ENCODE assay signal across 29 cellular contexts in genomic region chr5:140255460-140256157, GRCh38.
"Had no signal": no experiment of that assay in that cellular context is flagged by ENCODE, and none has a peak within 500 bp of the region (broad histone marks: within the 10 kb centered on the region; RNA-seq: fewer than 3 reads in every experiment).

No MANE protein-coding gene starts in this region.

- ATAC-seq: effector memory CD8-positive, alpha-beta T cell; esophagus mucosa; gastroesophageal sphincter; heart right ventricle; left cardiac atrium; left lung; mucosa of descending colon; natural killer cell treated with Interleukin-12 subunit alpha and Interleukin-12 subunit beta and Interleukin-15 and Interleukin-18, amount 100 ng/mL, for 72 hours; pancreas; sciatic nerve; stimulated activated naive B cell treated with anti-CD40 and anti-IgM and Interleukin-4, amounts not matched to agents 10 μg/mL and 1 μg/mL and 100 μg/mL, for 72 hours; upper lobe of right lung had no signal

- DNase-seq: cortex of kidney; effector memory CD8-positive, alpha-beta T cell; foreskin fibroblast; heart right ventricle; hippocampal formation; left cardiac atrium; left lung; mesenchymal stem cell; mucosa of descending colon; naive B cell; pancreas; stimulated activated CD4-positive, alpha-beta T cell treated with anti-CD3 and anti-CD28 coated beads, Interleukin-12 subunit alpha, Interleukin-12 subunit beta, amount 100 ng/mL, for 4 hours; stimulated activated CD4-positive, alpha-beta T cell treated with anti-CD3 and anti-CD28 coated beads, Interleukin-1b, Interleukin-23, amount 100 ng/mL, for 48 hours; stimulated activated CD4-positive, alpha-beta T cell treated with anti-CD3 and anti-CD28 coated beads, Interleukin-4, amount 100 ng/mL, for 24 hours; stimulated activated naive B cell treated with anti-CD40 and anti-IgM and Interleukin-4, amounts not matched to agents 10 μg/mL and 1 μg/mL and 100 μg/mL, for 72 hours; transverse colon; upper lobe of right lung; uterus had no signal

- FAIRE-seq: islet of Langerhans, pancreas had no signal

- H3K4me1 ChIP-seq: uterus had no signal

- H3K9me3 ChIP-seq: gastroesophageal sphincter, left lung, mucosa of descending colon, neutrophil, pancreas, suprapubic skin, transverse colon, upper lobe of right lung, uterus had no signal

- H3K36me3 ChIP-seq: pancreas, transverse colon, uterus had no signal

- H3K9me3 Mint-ChIP-seq: effector memory CD8-positive, alpha-beta T cell; naive B cell; natural killer cell treated with Interleukin-12 subunit alpha and Interleukin-12 subunit beta and Interleukin-15 and Interleukin-18, amount 100 ng/mL, for 72 hours; stimulated activated naive B cell treated with anti-CD40 and anti-IgM and Interleukin-4, amounts not matched to agents 10 μg/mL and 1 μg/mL and 100 μg/mL, for 72 hours; stimulated activated naive CD8-positive, alpha-beta T cell treated with anti-CD3 and anti-CD28 coated beads, Interleukin-15, Interleukin-2, amounts not matched to agents 100 ng/mL and 50 ng/mL, for 24 hours had no signal

- H3K27me3 ChIP-seq: gastroesophageal sphincter, heart right ventricle, left lung, neutrophil, pancreas, suprapubic skin, transverse colon, upper lobe of right lung, uterus had no signal

- H3K27me3 Mint-ChIP-seq: effector memory CD8-positive, alpha-beta T cell; naive B cell; natural killer cell treated with Interleukin-12 subunit alpha and Interleukin-12 subunit beta and Interleukin-15 and Interleukin-18, amount 100 ng/mL, for 72 hours; stimulated activated naive B cell treated with anti-CD40 and anti-IgM and Interleukin-4, amounts not matched to agents 10 μg/mL and 1 μg/mL and 100 μg/mL, for 72 hours; stimulated activated naive CD8-positive, alpha-beta T cell treated with anti-CD3 and anti-CD28 coated beads, Interleukin-15, Interleukin-2, amounts not matched to agents 100 ng/mL and 50 ng/mL, for 24 hours had no signal

- H3K4me3 Mint-ChIP-seq: effector memory CD8-positive, alpha-beta T cell; mesothelial cell of epicardium; naive B cell; natural killer cell treated with Interleukin-12 subunit alpha and Interleukin-12 subunit beta and Interleukin-15 and Interleukin-18, amount 100 ng/mL, for 72 hours; neural crest cell; stimulated activated naive B cell treated with anti-CD40 and anti-IgM and Interleukin-4, amounts not matched to agents 10 μg/mL and 1 μg/mL and 100 μg/mL, for 72 hours; stimulated activated naive CD8-positive, alpha-beta T cell treated with anti-CD3 and anti-CD28 coated beads, Interleukin-15, Interleukin-2, amounts not matched to agents 100 ng/mL and 50 ng/mL, for 24 hours had no signal

- H3K4me2 ChIP-seq: smooth muscle cell had no signal

- H3K27ac ChIP-seq: gastroesophageal sphincter, left lung, neutrophil, pancreas, suprapubic skin, transverse colon, upper lobe of right lung, uterus had no signal

- H3K4me3 ChIP-seq: gastroesophageal sphincter, heart right ventricle, left lung, mucosa of descending colon, pancreas, smooth muscle cell, suprapubic skin, transverse colon, upper lobe of right lung, uterus had no signal

- H3K27ac Mint-ChIP-seq: effector memory CD8-positive, alpha-beta T cell; mesothelial cell of epicardium; naive B cell; natural killer cell treated with Interleukin-12 subunit alpha and Interleukin-12 subunit beta and Interleukin-15 and Interleukin-18, amount 100 ng/mL, for 72 hours; stimulated activated naive B cell treated with anti-CD40 and anti-IgM and Interleukin-4, amounts not matched to agents 10 μg/mL and 1 μg/mL and 100 μg/mL, for 72 hours; stimulated activated naive CD8-positive, alpha-beta T cell treated with anti-CD3 and anti-CD28 coated beads, Interleukin-15, Interleukin-2, amounts not matched to agents 100 ng/mL and 50 ng/mL, for 24 hours had no signal
